Comparison of ENCODE assay signal across 8 cellular contexts in genomic region chr1:169601096-169601881, GRCh38. TPM values are rescaled to one million over a fixed set of nuclear protein-coding genes. Genes with fewer than 3 reads are reported as not detected.
DNase-seq lines count a peak whose midpoint lies in the region; ATAC-seq, FAIRE-seq and TF ChIP-seq lines count a peak whose summit lies in the region.

No MANE protein-coding gene starts in this region.

- no peaks in the 10 kb centered on the region for H3K4me1 Mint-ChIP-seq in mesothelial cell of epicardium

- H3K27me3 Mint-ChIP-seq in mesothelial cell of epicardium (ENCODE audit: low read depth), result peaks cover 4% of the 10 kb centered on the region

- DNase-seq in AML-193 (lab: John Stamatoyannopoulos, UW) (peak; percentile 47 to 58), NCI-H526 treated with DMSO at 0.1 percent for 48 hours (lab: John Stamatoyannopoulos, UW) (peak; percentile 21), bronchial epithelial cell (ENCODE audit: low read depth) (peak; percentile 34), mesothelial cell of epicardium (ENCODE audit: low spot score in 2 of 2, unreplicated experiment in 2 of 2) (no peak), GM19240 (ENCODE audit: insufficient read length, low spot score) (no peak)
- no peak for DNase-seq in stimulated activated CD4-positive, alpha-beta T cell treated with anti-CD3 and anti-CD28 coated beads, Interleukin-4, amount 100 ng/mL, for 4 hours

- peaks cover 4% of the 10 kb centered on the region for H3K27me3 ChIP-seq in bronchial epithelial cell (ENCODE audit: control insufficient read depth, insufficient read depth, low read length)

- no peak for ATAC-seq in HG02885 (IDR thresholded peaks at IDR 0.05; ENCODE audit: poor library complexity, unreplicated experiment)

- H3K36me3 ChIP-seq in bronchial epithelial cell (ENCODE audit: control insufficient read depth, insufficient read depth, low read length), result no peaks in the 10 kb centered on the region

- no peak overlapping the region for H3K4me3 Mint-ChIP-seq in mesothelial cell of epicardium

- TF ChIP-seq CTCF in GM12875 (IDR thresholded peaks at IDR 0.05; ENCODE audit: borderline replicate concordance, insufficient read depth, low read depth, low read length) (peak; percentile 21; the same call in 1 of the 2 replicates), bronchial epithelial cell (IDR thresholded peaks at IDR 0.05; ENCODE audit: insufficient read depth, low read length, severe bottlenecking) (peak; percentile 38), mesothelial cell of epicardium (IDR thresholded peaks at IDR 0.05; ENCODE audit: unreplicated experiment) (peak; percentile 36)

- H3K36me3 Mint-ChIP-seq in mesothelial cell of epicardium, result no peaks in the 10 kb centered on the region

- H3K27ac Mint-ChIP-seq in mesothelial cell of epicardium, result no peak overlapping the region

- H3K9me3 Mint-ChIP-seq in mesothelial cell of epicardium, result no peaks in the 10 kb centered on the region

- H3K4me3 ChIP-seq in GM12875 (ENCODE audit: low read depth, low read length), result no peak overlapping the region
- no peak overlapping the region for H3K4me3 ChIP-seq in bronchial epithelial cell (ENCODE audit: low read depth, low read length)

- no peak for FAIRE-seq in bronchial epithelial cell (lab: Jason Lieb, UNC)

RNA-seq across cellular contexts. Expression of gene F5, which starts 15.0 kb away (rescaled TPM):
- total RNA-seq in bronchial epithelial cell (not detected in 2 replicates), mesothelial cell of epicardium (32.2 to 43.5 TPM (median 38.6 TPM) in 3 replicates)

RNA-seq across cellular contexts. Expression of gene SELP, which starts 28.6 kb away (rescaled TPM):
- total RNA-seq in bronchial epithelial cell (not detected in 2 replicates), mesothelial cell of epicardium (0.49 to 0.65 TPM (median 0.61 TPM) in 3 replicates)

Comparison
In these comparisons a context has a peak if more than half of its experiments do, and no peak if none do; other contexts are left out.
1. DNase-seq: peak in AML-193 (2 of 2), NCI-H526 treated with DMSO at 0.1 percent for 48 hours (single experiment) and bronchial epithelial cell (single experiment); none in mesothelial cell of epicardium (0 of 2), stimulated activated CD4-positive, alpha-beta T cell treated with anti-CD3 and anti-CD28 coated beads, Interleukin-4, amount 100 ng/mL, for 4 hours (0 of 2) and GM19240 (single experiment).
2. RNA of gene F5, which starts 15.0 kb away (total RNA-seq): 32.2 to 43.5 TPM in mesothelial cell of epicardium; not detected in bronchial epithelial cell; every median in the first group is over 10 times any median in the second.
3. Peak in every context shown above with its lines, with median percentiles within 50 percentile points of each other: CTCF ChIP-seq.